In the genomic region with DNA sequence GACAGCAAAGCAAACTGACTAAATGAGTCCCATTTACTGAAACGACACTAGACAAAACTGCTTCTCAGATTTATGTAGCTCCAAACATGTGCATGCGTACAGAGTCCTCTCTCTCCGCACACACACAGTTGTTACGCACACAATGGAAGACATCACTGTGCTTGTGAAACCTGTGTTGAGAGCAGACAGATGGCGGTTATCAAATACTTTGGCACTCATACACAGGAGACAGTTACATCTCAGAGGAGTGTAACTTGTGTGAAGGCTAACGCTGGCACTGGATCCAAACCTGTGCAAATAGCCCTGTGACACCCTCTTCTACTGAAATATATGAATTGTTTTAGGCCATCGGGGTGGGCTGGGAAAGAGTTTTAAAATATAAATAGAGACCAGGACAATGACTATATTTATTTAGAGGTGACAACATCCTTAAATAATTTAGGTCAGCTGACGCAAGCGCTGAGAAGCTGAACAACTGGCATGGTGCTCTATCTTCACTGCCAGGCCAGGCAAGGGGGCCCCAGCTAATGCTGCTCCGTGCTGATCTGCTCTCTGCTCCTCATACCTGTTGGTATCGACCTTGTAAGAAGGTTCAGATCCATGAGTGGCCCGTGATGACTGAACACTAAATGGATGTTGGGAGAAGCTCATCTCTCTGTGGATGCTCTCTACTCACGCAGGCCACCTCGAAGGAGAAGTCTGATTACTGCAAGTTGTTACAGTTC, we compare ENCODE assay signal across 1 cellular context.
TF ChIP-seq lines count a peak whose summit lies in the region.

No MANE protein-coding gene starts in this region.

TF ChIP-seq in endothelial cell of umbilical vein, 7 proteins besides CTCF, POLR2A, EP300 and RAD21:
- TF ChIP-seq JUN (IDR thresholded peaks at IDR 0.05; ENCODE audit: borderline replicate concordance, insufficient read depth, insufficient read length, low read depth) (no peak), FOS (IDR thresholded peaks at IDR 0.05; ENCODE audit: borderline replicate concordance, insufficient read depth, low read length) (no peak), GATA2 (IDR thresholded peaks at IDR 0.05; ENCODE audit: insufficient read depth, insufficient read length, low read depth, low read length) (no peak), POLR2AphosphoS5 (IDR thresholded peaks at IDR 0.05; ENCODE audit: insufficient read depth, low read depth, low read length) (no peak), EZH2 (IDR thresholded peaks at IDR 0.05; ENCODE audit: borderline replicate concordance, low read depth, low read length, severe bottlenecking) (no peak), MYC (IDR thresholded peaks at IDR 0.05; ENCODE audit: low read depth, low read length) (no peak)
- TF ChIP-seq, protein P1, sequence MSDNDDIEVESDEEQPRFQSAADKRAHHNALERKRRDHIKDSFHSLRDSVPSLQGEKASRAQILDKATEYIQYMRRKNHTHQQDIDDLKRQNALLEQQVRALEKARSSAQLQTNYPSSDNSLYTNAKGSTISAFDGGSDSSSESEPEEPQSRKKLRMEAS (IDR thresholded peaks at IDR 0.05; ENCODE audit: insufficient read depth, insufficient read length): no peak
